In genomic region chr2:191152841-191153240, GRCh38 we compare ENCODE assay signal across 10 cellular contexts. TPM values are rescaled to one million over a fixed set of nuclear protein-coding genes. Genes with fewer than 3 reads are reported as not detected.
DNase-seq lines count a peak whose midpoint lies in the region; ATAC-seq and TF ChIP-seq lines count a peak whose summit lies in the region.
"Had no signal": no experiment of that assay in that cellular context is flagged by ENCODE, and none has a peak within 500 bp of the region (broad histone marks: within the 10 kb centered on the region; RNA-seq: fewer than 3 reads in every experiment).

No MANE protein-coding gene starts in this region.

- peaks cover 6% of the 10 kb centered on the region for H3K36me3 Mint-ChIP-seq in T-cell
- no peaks in the 10 kb centered on the region for H3K36me3 Mint-ChIP-seq in HFFc6 (ENCODE audit: low read depth)

- H3K9me3 Mint-ChIP-seq in T-cell (no peaks in the 10 kb centered on the region), HFFc6 (no peaks in the 10 kb centered on the region)

- peak; percentile 37 for ATAC-seq in GM18867 (IDR thresholded peaks at IDR 0.05; ENCODE audit: unreplicated experiment)
- no peak for ATAC-seq in T-cell (replicated peaks in 1 of 4)
- ATAC-seq in GM18505 (IDR thresholded peaks at IDR 0.05; ENCODE audit: unreplicated experiment) = no peak

- H3K27me3 Mint-ChIP-seq in T-cell = no peaks in the 10 kb centered on the region
- peaks cover 6% of the 10 kb centered on the region; the same call in 1 of the 2 replicates for H3K27me3 Mint-ChIP-seq in HFFc6 (ENCODE audit: insufficient read depth)

- H3K4me3 Mint-ChIP-seq in T-cell = no peak overlapping the region
- no peak overlapping the region for H3K4me3 Mint-ChIP-seq in HFFc6

- POLR2A ChIA-PET in T-cell (lab: Charles Lee) = no interaction called here

- peak overlapping the region; percentile 62 to 64 for H3K27ac Mint-ChIP-seq in T-cell
- H3K27ac Mint-ChIP-seq in HFFc6 = no peak overlapping the region

- DNase-seq in AG10803 (ENCODE audit: low read depth) = peak; percentile 88
- DNase-seq in T-cell = peak in 1 of 34 experiments; percentile 14
- peak; percentile 44 for DNase-seq in fibroblast of villous mesenchyme (ENCODE audit: low read depth)
- no peak for DNase-seq in HFFc6
- no peak for DNase-seq in AML-193 (lab: John Stamatoyannopoulos, UW)
- DNase-seq in SW 1271 (lab: John Stamatoyannopoulos, UW) = no peak
- DNase-seq: activated CD8-positive, alpha-beta memory T cell treated with anti-CD3 and anti-CD28 coated beads, Interleukin-2, amount 50 U/mL, for 4 hours; stimulated activated CD4-positive, alpha-beta T cell treated with anti-CD3 and anti-CD28 coated beads, Interleukin-4, amount 100 ng/mL, for 24 hours had no signal

- CTCF ChIA-PET in T-cell (lab: Charles Lee) = interaction anchor here (1.8 to 10.1 kb wide), 3 partner anchors 100 to 101 kb away, joined by 10 to 322 read pairs (median 65); no protein-coding TSS in a partner anchor

- H3K4me1 Mint-ChIP-seq in T-cell (peaks cover 44 to 49% (median 46%) of the 10 kb centered on the region in 3 donors), HFFc6 (ENCODE audit: low read depth) (peaks cover 30% of the 10 kb centered on the region)

- no peak for TF ChIP-seq POLR2A in GM18505 (IDR thresholded peaks at IDR 0.05; ENCODE audit: borderline replicate concordance, extremely low read depth, insufficient read depth, insufficient read length)

- TF ChIP-seq CTCF in AG10803 (conservative IDR thresholded peaks at IDR 0.05; ENCODE audit: low read length) (no peak), fibroblast of villous mesenchyme (IDR thresholded peaks at IDR 0.05; ENCODE audit: insufficient read depth, low read depth, low read length) (no peak), HFFc6 (IDR thresholded peaks at IDR 0.05) (no peak)

- no peak overlapping the region for H3K4me3 ChIP-seq in AG10803 (ENCODE audit: low read length)
- H3K4me3 ChIP-seq in fibroblast of villous mesenchyme (ENCODE audit: low read depth, low read length) = no peak overlapping the region

RNA-seq across cellular contexts. Expression of gene STAT4, which starts 2.0 kb away (rescaled TPM):
- total RNA-seq in T-cell = 100 to 1,000 TPM in 2 of 5 donors, 10 to 100 TPM in 3; 79.5 to 141 (median 91.7) TPM
- total RNA-seq in fibroblast of villous mesenchyme = 1.3 and 2.6 TPM in 2 replicates
- total RNA-seq in HFFc6 (2021; fragmentation: NEBNext Ultra II Directional; extraction: Animal tissue kit (Norgen Biotek cat#: 25700)) = 1 to 10 TPM in 1 of 6 experiments, under 1 TPM in 5; 0.31 to 1.1 (median 0.47) TPM

Comparison
In these comparisons a context has a peak if more than half of its experiments do, and no peak if none do; other contexts are left out.
1. DNase-seq: peak in AG10803 (single experiment) and fibroblast of villous mesenchyme (single experiment); none in HFFc6 (single experiment), AML-193 (0 of 2) and SW 1271 (0 of 2).
2. RNA of gene STAT4, which starts 2.0 kb away (total RNA-seq): 79.5 to 141 TPM in T-cell; 1.3 to 2.6 TPM in fibroblast of villous mesenchyme and 0.31 to 1.1 TPM in HFFc6; every median in the first group is over 10 times any median in the second.